ENCODE assay signal across 21 cellular contexts in the genomic region with DNA sequence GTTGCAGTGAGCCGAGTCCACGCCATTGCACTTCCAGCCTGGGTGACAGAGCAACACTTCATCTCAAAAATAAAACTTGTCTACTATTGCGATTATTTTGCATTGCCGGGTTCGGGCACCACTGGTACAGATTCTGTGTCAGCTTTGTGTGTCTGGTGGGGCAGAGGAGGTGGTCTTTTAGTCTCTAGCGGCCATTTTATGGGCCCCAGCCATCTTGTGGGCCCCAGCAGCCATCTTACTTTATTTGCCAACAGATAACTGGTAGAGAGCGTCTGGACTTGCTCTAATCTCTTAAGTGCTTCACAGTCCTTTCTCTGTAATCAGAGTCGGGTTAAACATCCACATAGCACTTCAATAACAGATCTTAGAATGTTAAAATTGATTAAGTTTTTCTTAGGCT. TPM values are rescaled to one million over a fixed set of nuclear protein-coding genes. Genes with fewer than 3 reads are reported as not detected.
DNase-seq lines count a peak whose midpoint lies in the region; ATAC-seq and TF ChIP-seq lines count a peak whose summit lies in the region.
"Had no signal": no experiment of that assay in that cellular context is flagged by ENCODE, and none has a peak within 500 bp of the region (broad histone marks: within the 10 kb centered on the region; RNA-seq: fewer than 3 reads in every experiment).

No MANE protein-coding gene starts in this region.

- CTCF ChIA-PET in activated naive CD4-positive, alpha-beta T cell treated with anti-CD3 and anti-CD28 coated beads for 36 hours (lab: Charles Lee) = interaction anchor here (1.7 kb wide), 1 partner anchor 81 kb away, joined by 4 read pairs; no protein-coding TSS in a partner anchor
- CTCF ChIA-PET in CD4-positive, alpha-beta T cell (lab: Charles Lee) = no interaction called here
- CTCF ChIA-PET in activated CD8-positive, alpha-beta T cell treated with anti-CD3 and anti-CD28 coated beads, Interleukin-2, amount 10 ng/mL, durations not matched to agents 7 days and 5 days (lab: Charles Lee) = interaction anchor here (1.1 kb wide), 1 partner anchor 19 kb away, joined by 3 read pairs; no protein-coding TSS in a partner anchor

- peaks cover 32% of the 10 kb centered on the region for H3K4me1 Mint-ChIP-seq in activated naive CD4-positive, alpha-beta T cell treated with anti-CD3 and anti-CD28 coated beads for 36 hours (ENCODE audit: low read depth)
- H3K4me1 Mint-ChIP-seq in CD4-positive, alpha-beta T cell (ENCODE audit: low read depth) = peaks cover 20% of the 10 kb centered on the region
- H3K4me1 Mint-ChIP-seq in activated CD8-positive, alpha-beta T cell treated with anti-CD3 and anti-CD28 coated beads, Interleukin-2, amount 10 ng/mL, durations not matched to agents 7 days and 5 days (ENCODE audit: low read depth) = peaks cover 34% of the 10 kb centered on the region
- peaks cover 6% of the 10 kb centered on the region for H3K4me1 Mint-ChIP-seq in neural crest cell

- H3K36me3 Mint-ChIP-seq in activated naive CD4-positive, alpha-beta T cell treated with anti-CD3 and anti-CD28 coated beads for 36 hours (ENCODE audit: low read depth) = peaks cover 45% of the 10 kb centered on the region
- peaks cover 74% of the 10 kb centered on the region for H3K36me3 Mint-ChIP-seq in CD4-positive, alpha-beta T cell (ENCODE audit: low read depth)
- H3K36me3 Mint-ChIP-seq in activated CD8-positive, alpha-beta T cell treated with anti-CD3 and anti-CD28 coated beads, Interleukin-2, amount 10 ng/mL, durations not matched to agents 7 days and 5 days (ENCODE audit: low read depth) = peaks cover 53% of the 10 kb centered on the region
- peaks cover 20% of the 10 kb centered on the region for H3K36me3 Mint-ChIP-seq in neural crest cell (ENCODE audit: low read depth)

- POLR2A ChIA-PET in CD4-positive, alpha-beta T cell (lab: Charles Lee) = no interaction called here
- POLR2A ChIA-PET in activated CD8-positive, alpha-beta T cell treated with anti-CD3 and anti-CD28 coated beads, Interleukin-2, amount 10 ng/mL, durations not matched to agents 7 days and 5 days (lab: Charles Lee) = interaction anchor here (0.7 kb wide), 1 partner anchor 173 kb away, joined by 3 read pairs; no protein-coding TSS in a partner anchor

- H3K27ac ChIP-seq in CD4-positive, alpha-beta T cell (ENCODE audit: low read depth, low read length) = no peak overlapping the region
- H3K27ac ChIP-seq: GM23248, RWPE1 had no signal

- peak overlapping the region; percentile 26 for H3K27ac Mint-ChIP-seq in activated naive CD4-positive, alpha-beta T cell treated with anti-CD3 and anti-CD28 coated beads for 36 hours
- no peak overlapping the region for H3K27ac Mint-ChIP-seq in CD4-positive, alpha-beta T cell
- peak overlapping the region; percentile 22 for H3K27ac Mint-ChIP-seq in activated CD8-positive, alpha-beta T cell treated with anti-CD3 and anti-CD28 coated beads, Interleukin-2, amount 10 ng/mL, durations not matched to agents 7 days and 5 days
- H3K27ac Mint-ChIP-seq in neural crest cell (ENCODE audit: unreplicated experiment) = peak overlapping the region; percentile 5
- H3K27ac Mint-ChIP-seq: HFFc6 had no signal

- H3K4me3 Mint-ChIP-seq in activated naive CD4-positive, alpha-beta T cell treated with anti-CD3 and anti-CD28 coated beads for 36 hours = no peak overlapping the region
- H3K4me3 Mint-ChIP-seq in CD4-positive, alpha-beta T cell = peak overlapping the region; percentile 48
- H3K4me3 Mint-ChIP-seq in activated CD8-positive, alpha-beta T cell treated with anti-CD3 and anti-CD28 coated beads, Interleukin-2, amount 10 ng/mL, durations not matched to agents 7 days and 5 days = no peak overlapping the region
- peak overlapping the region; percentile 66 for H3K4me3 Mint-ChIP-seq in neural crest cell
- H3K4me3 Mint-ChIP-seq: HFFc6 had no signal

- no peaks in the 10 kb centered on the region for H3K9me3 Mint-ChIP-seq in activated naive CD4-positive, alpha-beta T cell treated with anti-CD3 and anti-CD28 coated beads for 36 hours
- no peaks in the 10 kb centered on the region for H3K9me3 Mint-ChIP-seq in CD4-positive, alpha-beta T cell
- no peaks in the 10 kb centered on the region for H3K9me3 Mint-ChIP-seq in activated CD8-positive, alpha-beta T cell treated with anti-CD3 and anti-CD28 coated beads, Interleukin-2, amount 10 ng/mL, durations not matched to agents 7 days and 5 days (ENCODE audit: insufficient read depth)
- H3K9me3 Mint-ChIP-seq in neural crest cell = no peaks in the 10 kb centered on the region
- H3K9me3 Mint-ChIP-seq: HFFc6 had no signal

- no peaks in the 10 kb centered on the region for H3K27me3 ChIP-seq in CD4-positive, alpha-beta T cell (ENCODE audit: control insufficient read depth, insufficient read depth, low read length)
- H3K27me3 ChIP-seq: MG63 had no signal

- intact Hi-C loops in activated naive CD4-positive, alpha-beta T cell treated with anti-CD3 and anti-CD28 coated beads for 36 hours (cut with micrococcal nuclease) = loop anchor here (10.0 kb wide), 1 partner anchor 253 kb away; a partner anchor contains a TSS
- intact Hi-C loops in CD4-positive, alpha-beta T cell (cut with DNase I, micrococcal nuclease) = no loop called here

- no peak for TF ChIP-seq CTCF in CD4-positive, alpha-beta T cell (IDR thresholded peaks at IDR 0.05)
- TF ChIP-seq CTCF in neural crest cell (conservative IDR thresholded peaks at IDR 0.05) = no peak

- ATAC-seq in CD4-positive, alpha-beta T cell (ENCODE audit: poor library complexity) = no peak
- no peak for ATAC-seq in activated CD8-positive, alpha-beta T cell treated with anti-CD3 and anti-CD28 coated beads, Interleukin-2, amount 10 ng/mL, durations not matched to agents 7 days and 5 days
- ATAC-seq in activated CD4-positive, CD25-positive, alpha-beta regulatory T cell treated with anti-CD3 and anti-CD28 coated beads, Interleukin-2, amount 50 U/mL, for 24 hours = no peak
- ATAC-seq: Panc1 had no signal

- no peaks in the 10 kb centered on the region for H3K9me3 ChIP-seq in CD4-positive, alpha-beta T cell (ENCODE audit: control insufficient read depth, low read length)
- H3K9me3 ChIP-seq: HAP-1, MG63 had no signal

- no peak for DNase-seq in activated naive CD4-positive, alpha-beta T cell treated with anti-CD3 and anti-CD28 coated beads for 36 hours
- DNase-seq in activated naive CD4-positive, alpha-beta T cell treated with anti-CD3 and anti-CD28 coated beads, Interleukin-2, amount 50 U/mL, for 16 hours = no peak
- DNase-seq in CD4-positive, alpha-beta T cell = no peak
- DNase-seq in activated CD8-positive, alpha-beta T cell treated with anti-CD3 and anti-CD28 coated beads, Interleukin-2, amount 10 ng/mL, durations not matched to agents 7 days and 5 days = no peak
- DNase-seq in neural crest cell (ENCODE audit: low read depth, low spot score) (no peak), occipital lobe (lab: John Stamatoyannopoulos, UW) (no peak)
- DNase-seq: DMS53, GM23248, HFFc6, KG1, MG63, NCI-H1105 treated with DMSO at 0.1 percent for 48 hours, NCI-H2029, NCI-H446 treated with DMSO at 0.1 percent for 48 hours, NCI-H526, NCI-H82, SHP77 treated with DMSO at 0.1 percent for 48 hours had no signal

- no peaks in the 10 kb centered on the region for H3K27me3 Mint-ChIP-seq in activated naive CD4-positive, alpha-beta T cell treated with anti-CD3 and anti-CD28 coated beads for 36 hours (ENCODE audit: low read depth)
- no peaks in the 10 kb centered on the region for H3K27me3 Mint-ChIP-seq in CD4-positive, alpha-beta T cell
- no peaks in the 10 kb centered on the region for H3K27me3 Mint-ChIP-seq in activated CD8-positive, alpha-beta T cell treated with anti-CD3 and anti-CD28 coated beads, Interleukin-2, amount 10 ng/mL, durations not matched to agents 7 days and 5 days (ENCODE audit: low read depth)
- H3K27me3 Mint-ChIP-seq in neural crest cell (ENCODE audit: low read depth) = no peaks in the 10 kb centered on the region

RNA-seq across cellular contexts. Expression of a gene that starts 4.9 kb away (rescaled TPM):
- total RNA-seq in activated naive CD4-positive, alpha-beta T cell treated with anti-CD3 and anti-CD28 coated beads for 36 hours = 100 to 1,000 TPM in 1 of 2 experiments, 10 to 100 TPM in 1; 95.1 to 110 TPM
- total RNA-seq in CD4-positive, alpha-beta T cell = 100 to 1,000 TPM in 1 of 2 experiments, 10 to 100 TPM in 1; 96.1 to 103 TPM
- 10 to 100 TPM; 57.3 to 60.9 TPM for total RNA-seq in activated CD8-positive, alpha-beta T cell treated with anti-CD3 and anti-CD28 coated beads, Interleukin-2, amount 10 ng/mL, durations not matched to agents 7 days and 5 days
- total RNA-seq in neural crest cell (66.9 and 70.8 TPM in 2 replicates), occipital lobe (23.7 TPM)

RNA-seq across cellular contexts. Expression of a gene that starts 5.0 kb away (rescaled TPM):
- total RNA-seq in activated naive CD4-positive, alpha-beta T cell treated with anti-CD3 and anti-CD28 coated beads for 36 hours = 1 to 10 TPM; 4.2 to 4.4 TPM
- 10 to 100 TPM; 14.0 to 14.4 TPM for total RNA-seq in CD4-positive, alpha-beta T cell
- total RNA-seq in activated CD8-positive, alpha-beta T cell treated with anti-CD3 and anti-CD28 coated beads, Interleukin-2, amount 10 ng/mL, durations not matched to agents 7 days and 5 days = 1 to 10 TPM; 7.7 to 8.3 TPM
- total RNA-seq in neural crest cell (11.1 and 11.4 TPM in 2 replicates), occipital lobe (3.1 TPM)

RNA-seq across cellular contexts. Expression of a gene that starts 20.7 kb away (rescaled TPM):
- not detected for total RNA-seq in activated naive CD4-positive, alpha-beta T cell treated with anti-CD3 and anti-CD28 coated beads for 36 hours
- total RNA-seq in CD4-positive, alpha-beta T cell = under 1 TPM; 0.81 to 0.96 TPM
- under 1 TPM; 0.16 to 0.26 TPM for total RNA-seq in activated CD8-positive, alpha-beta T cell treated with anti-CD3 and anti-CD28 coated beads, Interleukin-2, amount 10 ng/mL, durations not matched to agents 7 days and 5 days
- total RNA-seq in neural crest cell (10.0 and 10.1 TPM in 2 replicates), occipital lobe (21.5 TPM)

RNA-seq across cellular contexts. Expression of a gene that starts 31.2 kb away (rescaled TPM):
- 10 to 100 TPM; 23.7 to 24.1 TPM for total RNA-seq in activated naive CD4-positive, alpha-beta T cell treated with anti-CD3 and anti-CD28 coated beads for 36 hours
- total RNA-seq in CD4-positive, alpha-beta T cell = 10 to 100 TPM; 15.5 to 20.7 TPM
- total RNA-seq in activated CD8-positive, alpha-beta T cell treated with anti-CD3 and anti-CD28 coated beads, Interleukin-2, amount 10 ng/mL, durations not matched to agents 7 days and 5 days = 10 to 100 TPM; 10.6 to 12.3 TPM
- total RNA-seq in neural crest cell (16.4 and 17.7 TPM in 2 replicates), occipital lobe (49.8 TPM)

RNA-seq across cellular contexts. Expression of a gene that starts 50.3 kb away (rescaled TPM):
- 10 to 100 TPM in 1 of 2 experiments, 1 to 10 TPM in 1; 9.4 to 11.3 TPM for total RNA-seq in activated naive CD4-positive, alpha-beta T cell treated with anti-CD3 and anti-CD28 coated beads for 36 hours
- 10 to 100 TPM in 1 of 2 experiments, 1 to 10 TPM in 1; 8.5 to 11.5 TPM for total RNA-seq in CD4-positive, alpha-beta T cell
- 10 to 100 TPM; 20.7 to 20.9 TPM for total RNA-seq in activated CD8-positive, alpha-beta T cell treated with anti-CD3 and anti-CD28 coated beads, Interleukin-2, amount 10 ng/mL, durations not matched to agents 7 days and 5 days
- total RNA-seq in neural crest cell = 23.3 and 26.4 TPM in 2 replicates
- total RNA-seq in occipital lobe = 4.2 TPM

Comparison
In these comparisons a context has a peak if more than half of its experiments do, and no peak if none do; other contexts are left out.
1. H3K4me3 Mint-ChIP-seq: peak in CD4-positive, alpha-beta T cell (single experiment) and neural crest cell (single experiment); none in activated naive CD4-positive, alpha-beta T cell treated with anti-CD3 and anti-CD28 coated beads for 36 hours (single experiment) and activated CD8-positive, alpha-beta T cell treated with anti-CD3 and anti-CD28 coated beads, Interleukin-2, amount 10 ng/mL, durations not matched to agents 7 days and 5 days (single experiment).